8 cellular contexts compared by ENCODE assay signal in genomic region chr3:51941447-51941797, GRCh38. TPM values are rescaled to one million over a fixed set of nuclear protein-coding genes. Genes with fewer than 3 reads are reported as not detected.
DNase-seq lines count a peak whose midpoint lies in the region; ATAC-seq, FAIRE-seq and TF ChIP-seq lines count a peak whose summit lies in the region.

No MANE protein-coding gene starts in this region.

- POLR2A ChIA-PET in A549 (lab: Yijun Ruan, JAX) = interaction anchor here (0.7 to 2.8 kb wide), 6 partner anchors 20 to 54 kb away, joined by 3 to 28 read pairs (median 4); partner anchors contain the start of genes ABHD14A, ABHD14B and RPL29

- no peak for TF ChIP-seq CTCF in A549 (IDR thresholded peaks at IDR 0.05)
- no peak for TF ChIP-seq CTCF in cardiac fibroblast (IDR thresholded peaks at IDR 0.05; ENCODE audit: low read depth, low read length)

- TF ChIP-seq RAD21 in A549 (conservative IDR thresholded peaks at IDR 0.05 in 1 of 2, IDR thresholded peaks at IDR 0.05 in 1 of 2) = no peak

- TF ChIP-seq POLR2A in A549 (IDR thresholded peaks at IDR 0.05; ENCODE audit: low read length) = no peak

- TF ChIP-seq EP300 in A549 (IDR thresholded peaks at IDR 0.05) = no peak

- no peak for DNase-seq in A549 (ENCODE audit: low read depth in 1 of 2, low spot score in 1 of 2)
- no peak for DNase-seq in cardiac fibroblast (ENCODE audit: low read depth in 2 of 2)
- no peak for DNase-seq in NAMALWA (ENCODE audit: low spot score)

- CTCF ChIA-PET in A549 (lab: Yijun Ruan, JAX) = interaction anchor here (0.6 to 5.9 kb wide), 27 partner anchors 9 to 259 kb away, joined by 3 to 59 read pairs (median 4); partner anchors contain the start of genes ABHD14A, ABHD14B, ACY1 and DUSP7

- H3K4me3 ChIP-seq in A549 (peak overlapping the region; percentile 92), HUES64 (ENCODE audit: low read length) (peak overlapping the region; percentile 84), cardiac fibroblast (replicated peaks in 1 of 2; ENCODE audit: low read depth in 2 of 2, low read length in 2 of 2) (peak overlapping the region; percentile 91 to 96), muscle layer of colon (ENCODE audit: low read depth in 1 of 2, low read length in 2 of 2) (peak overlapping the region; percentile 74 to 75)

- FAIRE-seq in A549 (lab: Jason Lieb, UNC) = no peak

- H3K4me1 ChIP-seq in A549 (peaks cover 21% of the 10 kb centered on the region), HUES64 (ENCODE audit: insufficient read depth, low read length) (peaks cover 4% of the 10 kb centered on the region; the same call in 1 of the 2 replicates), muscle layer of colon (ENCODE audit: insufficient read depth, low read length) (peaks cover 29% of the 10 kb centered on the region)

- H3K9ac ChIP-seq in HUES64 (ENCODE audit: low read depth, low read length) (peak overlapping the region; percentile 82), muscle layer of colon (ENCODE audit: low read length) (peak overlapping the region; percentile 64)

- ATAC-seq in A549 = no peak; a peak in 1 of 6 replicates
- ATAC-seq in GM18519 (IDR thresholded peaks at IDR 0.05; ENCODE audit: low FRiP score, unreplicated experiment) = no peak
- no peak for ATAC-seq in HG03175 (IDR thresholded peaks at IDR 0.05; ENCODE audit: unreplicated experiment)
- ATAC-seq in HG03432 (IDR thresholded peaks at IDR 0.05; ENCODE audit: unreplicated experiment) = no peak

- H3K36me3 ChIP-seq in HUES64 (ENCODE audit: insufficient read depth, low read length) = peaks cover 34% of the 10 kb centered on the region
- peaks cover 26% of the 10 kb centered on the region for H3K36me3 ChIP-seq in muscle layer of colon (ENCODE audit: insufficient read depth, low read length)

- H3K27me3 ChIP-seq in HUES64 (ENCODE audit: insufficient read depth, low read length) = no peaks in the 10 kb centered on the region; the same call in 1 of the 2 replicates
- no peaks in the 10 kb centered on the region for H3K27me3 ChIP-seq in muscle layer of colon (ENCODE audit: control insufficient read depth in 1 of 2, insufficient read depth in 2 of 2, low read length in 2 of 2)

- H3K9me3 ChIP-seq in A549 (no peaks in the 10 kb centered on the region), HUES64 (ENCODE audit: insufficient read depth, low read depth, low read length) (no peaks in the 10 kb centered on the region), muscle layer of colon (ENCODE audit: low read length) (no peaks in the 10 kb centered on the region)

- WGBS in A549 (ENCODE audit: missing lambda C conversion rate) = 0% methylated on average over 1 of the region's 21 CpGs
- under 1% methylated on average over 20 of the region's 21 CpGs for WGBS in HUES64

- H3K27ac ChIP-seq in A549 (peak overlapping the region; percentile 83 to 96), HUES64 (ENCODE audit: low read depth, low read length) (peak overlapping the region; percentile 63; the same call in 1 of the 2 replicates), muscle layer of colon (ENCODE audit: low read depth, low read length) (peak overlapping the region; percentile 70)

- H3K4me2 ChIP-seq in A549 = peak overlapping the region; percentile 97

TF ChIP-seq in A549, 52 proteins besides CTCF, POLR2A, EP300 and RAD21:
- TF ChIP-seq CBX2 (IDR thresholded peaks at IDR 0.05; ENCODE audit: borderline replicate concordance, low read depth) = no peak
- TF ChIP-seq, protein P1, sequence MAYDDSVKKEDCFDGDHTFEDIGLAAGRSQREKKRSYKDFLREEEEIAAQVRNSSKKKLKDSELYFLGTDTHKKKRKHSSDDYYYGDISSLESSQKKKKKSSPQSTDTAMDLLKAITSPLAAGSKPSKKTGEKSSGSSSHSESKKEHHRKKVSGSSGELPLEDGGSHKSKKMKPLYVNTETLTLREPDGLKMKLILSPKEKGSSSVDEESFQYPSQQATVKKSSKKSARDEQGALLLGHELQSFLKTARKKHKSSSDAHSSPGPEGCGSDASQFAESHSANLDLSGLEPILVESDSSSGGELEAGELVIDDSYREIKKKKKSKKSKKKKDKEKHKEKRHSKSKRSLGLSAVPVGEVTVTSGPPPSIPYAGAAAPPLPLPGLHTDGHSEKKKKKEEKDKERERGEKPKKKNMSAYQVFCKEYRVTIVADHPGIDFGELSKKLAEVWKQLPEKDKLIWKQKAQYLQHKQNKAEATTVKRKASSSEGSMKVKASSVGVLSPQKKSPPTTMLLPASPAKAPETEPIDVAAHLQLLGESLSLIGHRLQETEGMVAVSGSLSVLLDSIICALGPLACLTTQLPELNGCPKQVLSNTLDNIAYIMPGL (CRISPR knock-in tag; IDR thresholded peaks at IDR 0.05; ENCODE audit: borderline replicate concordance) = no peak
- TF ChIP-seq PHF8 (IDR thresholded peaks at IDR 0.05; ENCODE audit: borderline replicate concordance, low read depth) = peak; percentile 59; the same call in 1 of the 2 replicates
- TF ChIP-seq MAFK (IDR thresholded peaks at IDR 0.05; ENCODE audit: partially characterized antibody) = no peak
- TF ChIP-seq FOSB (CRISPR knock-in tag; IDR thresholded peaks at IDR 0.05) = no peak
- no peak for TF ChIP-seq POLR2AphosphoS2 (conservative IDR thresholded peaks at IDR 0.05; ENCODE audit: low read length)
- TF ChIP-seq BHLHE40 (IDR thresholded peaks at IDR 0.05; ENCODE audit: low read depth, low read length) = no peak

RNA-seq across cellular contexts. Expression of gene RRP9, which starts 0.3 kb away (rescaled TPM):
- 17.0 TPM in 2 replicates for polyA plus RNA-seq in A549 (2011; rRNA removed)
- polyA plus RNA-seq in A549 (2012; cell fraction: cytosol; rRNA removed) = 53.8 and 58.0 TPM in 2 replicates
- polyA plus RNA-seq in A549 (2012; cell fraction: nucleus; rRNA removed) = 85.7 and 91.5 TPM in 2 replicates
- 31.3 to 35.1 TPM (median 34.3 TPM) in 3 replicates for polyA plus RNA-seq in A549 (2017; fragmentation: RNase III; extraction: RNeasy Plus Mini Kit Qiagen cat#74134 plus additional on column Dnase treatment)
- 22.7 TPM in 2 replicates for polyA minus RNA-seq in A549 (2011; rRNA and poly(A)+ RNA removed)
- 39.5 TPM for polyA plus RNA-seq in HUES64 (2013, experiment 1 of 2)
- polyA plus RNA-seq in HUES64 (2013, experiment 2 of 2) = 29.1 TPM

RNA-seq across cellular contexts. Expression of gene PARP3, which starts 0.7 kb away (rescaled TPM):
- polyA plus RNA-seq in A549 (2011; rRNA removed) = 7.6 and 7.8 TPM in 2 replicates
- polyA plus RNA-seq in A549 (2012; cell fraction: cytosol; rRNA removed) = 9.2 and 9.4 TPM in 2 replicates
- polyA plus RNA-seq in A549 (2012; cell fraction: nucleus; rRNA removed) = 30.0 and 31.1 TPM in 2 replicates
- 10.8 to 14.0 TPM (median 11.0 TPM) in 3 replicates for polyA plus RNA-seq in A549 (2017; fragmentation: RNase III; extraction: RNeasy Plus Mini Kit Qiagen cat#74134 plus additional on column Dnase treatment)
- polyA minus RNA-seq in A549 (2011; rRNA and poly(A)+ RNA removed) = 4.8 and 6.8 TPM in 2 replicates
- polyA plus RNA-seq in HUES64 (2013, experiment 1 of 2) = 1.4 TPM
- polyA plus RNA-seq in HUES64 (2013, experiment 2 of 2) = 1.5 TPM

RNA-seq across cellular contexts. Expression of gene GPR62, which starts 13.8 kb away (rescaled TPM):
- polyA plus RNA-seq in A549 (2011; rRNA removed) (not detected in 2 replicates), A549 (2017; fragmentation: RNase III; extraction: RNeasy Plus Mini Kit Qiagen cat#74134 plus additional on column Dnase treatment) (0.05 TPM in 1 of 3 replicates, not detected in the others)
- 0.01 TPM in 1 of 2 replicates, not detected in the other for polyA plus RNA-seq in A549 (2012; cell fraction: cytosol; rRNA removed)
- 0.06 TPM in 1 of 2 replicates, not detected in the other for polyA plus RNA-seq in A549 (2012; cell fraction: nucleus; rRNA removed)
- not detected in 2 replicates for polyA minus RNA-seq in A549 (2011; rRNA and poly(A)+ RNA removed)
- polyA plus RNA-seq in HUES64 (2013, experiment 1 of 2) = 0.10 TPM
- 0.13 TPM for polyA plus RNA-seq in HUES64 (2013, experiment 2 of 2)

RNA-seq across cellular contexts. Expression of gene PCBP4, which starts 25.8 kb away (rescaled TPM):
- polyA plus RNA-seq in A549 (2011; rRNA removed) (8.6 and 9.3 TPM in 2 replicates), A549 (2017; fragmentation: RNase III; extraction: RNeasy Plus Mini Kit Qiagen cat#74134 plus additional on column Dnase treatment) (10.9 to 11.5 TPM (median 11.0 TPM) in 3 replicates)
- polyA plus RNA-seq in A549 (2012; cell fraction: cytosol; rRNA removed) = 18.9 and 23.2 TPM in 2 replicates
- polyA plus RNA-seq in A549 (2012; cell fraction: nucleus; rRNA removed) = 41.2 and 47.3 TPM in 2 replicates
- polyA minus RNA-seq in A549 (2011; rRNA and poly(A)+ RNA removed) = 12.2 and 17.2 TPM in 2 replicates
- 28.1 TPM for polyA plus RNA-seq in HUES64 (2013, experiment 1 of 2)
- 39.0 TPM for polyA plus RNA-seq in HUES64 (2013, experiment 2 of 2)

RNA-seq across cellular contexts. Expression of gene ABHD14B, which starts 32.4 kb away (rescaled TPM):
- polyA plus RNA-seq in A549 (2011; rRNA removed) = 37.9 and 39.7 TPM in 2 replicates
- 28.5 and 45.0 TPM in 2 replicates for polyA plus RNA-seq in A549 (2012; cell fraction: cytosol; rRNA removed)
- polyA plus RNA-seq in A549 (2012; cell fraction: nucleus; rRNA removed) = 26.0 and 34.7 TPM in 2 replicates
- polyA plus RNA-seq in A549 (2017; fragmentation: RNase III; extraction: RNeasy Plus Mini Kit Qiagen cat#74134 plus additional on column Dnase treatment) = 23.2 to 27.2 TPM (median 23.5 TPM) in 3 replicates
- polyA minus RNA-seq in A549 (2011; rRNA and poly(A)+ RNA removed) = 33.5 and 39.5 TPM in 2 replicates
- polyA plus RNA-seq in HUES64 (2013, experiment 1 of 2) = 2.8 TPM
- polyA plus RNA-seq in HUES64 (2013, experiment 2 of 2) = 4.8 TPM
